10 cellular contexts compared by ENCODE assay signal in genomic region chrX:135066271-135066670, GRCh38. TPM values are rescaled to one million over a fixed set of nuclear protein-coding genes. Genes with fewer than 3 reads are reported as not detected.
DNase-seq lines count a peak whose midpoint lies in the region; ATAC-seq, FAIRE-seq and TF ChIP-seq lines count a peak whose summit lies in the region.
"Not testable (repeated sequence)": the region's sequence is repeated elsewhere in the genome, so short reads cannot be mapped to it uniquely, and the experiment has no call there.
"Had no signal": no experiment of that assay in that cellular context is flagged by ENCODE, and none has a peak within 500 bp of the region (broad histone marks: within the 10 kb centered on the region; RNA-seq: fewer than 3 reads in every experiment).

No MANE protein-coding gene starts in this region.

- H3K27me3 ChIP-seq in WERI-Rb-1 (ENCODE audit: insufficient read depth, low read depth, severe bottlenecking); left ventricle myocardium inferior (ENCODE audit: low read depth): not testable (repeated sequence)

- H3K27ac ChIP-seq in A549; WERI-Rb-1; left ventricle myocardium inferior (replicated peaks): not testable (repeated sequence)

- CTCF ChIA-PET in A549 (lab: Yijun Ruan, JAX) (interaction anchor here (1.5 to 1.6 kb wide), 2 partner anchors 10 to 20 kb away, joined by 3 to 4 read pairs; no protein-coding TSS in a partner anchor), GM10248 (lab: Yijun Ruan, JAX) (interaction anchor here (2.3 kb wide), 1 partner anchor 20 kb away, joined by 6 read pairs; no protein-coding TSS in a partner anchor)

- intact Hi-C loops in left ventricle myocardium inferior (cut with micrococcal nuclease) = not testable (repeated sequence)

- H3K36me3 Mint-ChIP-seq in nephron progenitor cell (ENCODE audit: low read depth) = not testable (repeated sequence)

- not testable (repeated sequence) for H3K4me2 ChIP-seq in A549

- not testable (repeated sequence) for H3K4me3 ChIP-seq in A549; WERI-Rb-1 (ENCODE audit: low read depth, low read length); choroid plexus epithelial cell (ENCODE audit: low read depth, low read length); left ventricle myocardium inferior

- TF ChIP-seq CTCF in A549 (IDR thresholded peaks at IDR 0.05) = not testable (repeated sequence)
- TF ChIP-seq CTCF in GM10248 (IDR thresholded peaks at IDR 0.05; ENCODE audit: control extremely low read depth, extremely low read depth, low read depth, missing control alignments) (peak; percentile 28), WERI-Rb-1 (IDR thresholded peaks at IDR 0.05; ENCODE audit: low read depth, low read length) (peak; percentile 26; the same call in 1 of the 2 replicates), choroid plexus epithelial cell (conservative IDR thresholded peaks at IDR 0.05; ENCODE audit: low read depth, low read length) (peak; percentile 52), left ventricle myocardium inferior (IDR thresholded peaks at IDR 0.05; ENCODE audit: borderline replicate concordance) (peak; percentile 56), nephron progenitor cell (IDR thresholded peaks at IDR 0.05) (peak; percentile 56)

- not testable (repeated sequence) for FAIRE-seq in A549 (lab: Jason Lieb, UNC)

- TF ChIP-seq EP300 in A549 (IDR thresholded peaks at IDR 0.05) = not testable (repeated sequence)

- 43% methylated on average over 6 of the region's 6 CpGs for WGBS in A549 (ENCODE audit: missing lambda C conversion rate)

- H3K4me1 ChIP-seq in A549, left ventricle myocardium inferior: not testable (repeated sequence)

- POLR2A ChIA-PET in A549 (lab: Yijun Ruan, JAX); GM10248 (lab: Yijun Ruan, JAX): not testable (repeated sequence)

- not testable (repeated sequence) for H3K36me3 ChIP-seq in WERI-Rb-1, left ventricle myocardium inferior

- TF ChIP-seq POLR2A in A549 (IDR thresholded peaks at IDR 0.05; ENCODE audit: low read length) = not testable (repeated sequence)

- not testable (repeated sequence) for H3K27ac Mint-ChIP-seq in nephron progenitor cell

- peaks cover 25% of the 10 kb centered on the region for H3K9me3 Mint-ChIP-seq in nephron progenitor cell

- TF ChIP-seq RAD21 in A549 (conservative IDR thresholded peaks at IDR 0.05 in 1 of 2, IDR thresholded peaks at IDR 0.05 in 1 of 2) = peak in 1 of 2 experiments; percentile 40; a peak in 2 of 5 replicates

- H3K4me1 Mint-ChIP-seq in nephron progenitor cell = not testable (repeated sequence)

- H3K9me3 ChIP-seq in A549; WERI-Rb-1 (ENCODE audit: severe bottlenecking); left ventricle myocardium inferior (replicated peaks): not testable (repeated sequence)

- H3K4me3 Mint-ChIP-seq in nephron progenitor cell = not testable (repeated sequence)

- ATAC-seq in A549 = not testable (repeated sequence)
- ATAC-seq in HG02852 (IDR thresholded peaks at IDR 0.05; ENCODE audit: unreplicated experiment) = peak; percentile 61

- peaks cover 15% of the 10 kb centered on the region for H3K27me3 Mint-ChIP-seq in nephron progenitor cell (ENCODE audit: low read depth, poor library complexity)

- DNase-seq in A549 (ENCODE audit: low read depth in 1 of 2, low spot score in 1 of 2) (peak in 1 of 2 experiments; percentile 40), NCI-H460 (ENCODE audit: extremely low read depth, low read depth) (peak; percentile 33), choroid plexus epithelial cell (ENCODE audit: low read depth) (peak; percentile 32), nephron progenitor cell (peak; percentile 23)
- not testable (repeated sequence) for DNase-seq in GM10248 (ENCODE audit: extremely low spot score); WERI-Rb-1; left ventricle myocardium inferior

TF ChIP-seq in A549, 52 proteins besides CTCF, POLR2A, EP300 and RAD21:
- 0 out of 3 replicates have a peak, but pooled peaks have one; percentile 8 for TF ChIP-seq SMC3 (IDR thresholded peaks at IDR 0.05)
TF ChIP-seq in A549: peak in this region for 1; not testable (repeated sequence) for 51.

RNA-seq across cellular contexts. Expression of gene RTL8A, which starts 14.3 kb away (rescaled TPM):
- polyA plus RNA-seq in A549 (2011; rRNA removed) = 74.8 and 142 TPM in 2 replicates
- 162 and 195 TPM in 2 replicates for polyA plus RNA-seq in A549 (2012; cell fraction: cytosol; rRNA removed)
- 111 and 124 TPM in 2 replicates for polyA plus RNA-seq in A549 (2012; cell fraction: nucleus; rRNA removed)
- 130 to 138 TPM (median 137 TPM) in 3 replicates for polyA plus RNA-seq in A549 (2017; fragmentation: RNase III; extraction: RNeasy Plus Mini Kit Qiagen cat#74134 plus additional on column Dnase treatment)
- polyA minus RNA-seq in A549 (2011; rRNA and poly(A)+ RNA removed) = 43.0 and 46.1 TPM in 2 replicates
- 50.8 and 51.8 TPM in 2 replicates for total RNA-seq in NCI-H460 (2014; rRNA removed; shearing (Covaris generic))
- 34.5 and 58.8 TPM in 2 replicates for polyA plus RNA-seq in NCI-H460 (2014; cell fraction: nucleus; rRNA removed)
- total RNA-seq in left ventricle myocardium inferior = 31.8 TPM

RNA-seq across cellular contexts. Expression of gene SMIM10L2B, which starts 32.2 kb away (rescaled TPM):
- polyA plus RNA-seq in A549 (2011; rRNA removed) (0.06 TPM in 1 of 2 replicates, not detected in the other), A549 (2017; fragmentation: RNase III; extraction: RNeasy Plus Mini Kit Qiagen cat#74134 plus additional on column Dnase treatment) (0.07 to 0.14 TPM (median 0.12 TPM) in 3 replicates)
- polyA plus RNA-seq in A549 (2012; cell fraction: cytosol; rRNA removed) = 0.04 and 0.06 TPM in 2 replicates
- 0.02 and 0.13 TPM in 2 replicates for polyA plus RNA-seq in A549 (2012; cell fraction: nucleus; rRNA removed)
- 0.15 and 0.33 TPM in 2 replicates for polyA minus RNA-seq in A549 (2011; rRNA and poly(A)+ RNA removed)
- not detected in 2 replicates for total RNA-seq in NCI-H460 (2014; rRNA removed; shearing (Covaris generic))
- not detected in 2 replicates for polyA plus RNA-seq in NCI-H460 (2014; cell fraction: nucleus; rRNA removed)
- 2.2 TPM for total RNA-seq in left ventricle myocardium inferior

RNA-seq across cellular contexts. Expression of gene RTL8C, which starts 34.1 kb away (rescaled TPM):
- polyA plus RNA-seq in A549 (2011; rRNA removed) (45.6 and 72.6 TPM in 2 replicates), A549 (2017; fragmentation: RNase III; extraction: RNeasy Plus Mini Kit Qiagen cat#74134 plus additional on column Dnase treatment) (109 to 123 TPM (median 109 TPM) in 3 replicates)
- 122 and 163 TPM in 2 replicates for polyA plus RNA-seq in A549 (2012; cell fraction: cytosol; rRNA removed)
- polyA plus RNA-seq in A549 (2012; cell fraction: nucleus; rRNA removed) = 159 and 185 TPM in 2 replicates
- 34.6 and 46.3 TPM in 2 replicates for polyA minus RNA-seq in A549 (2011; rRNA and poly(A)+ RNA removed)
- 42.8 and 44.0 TPM in 2 replicates for total RNA-seq in NCI-H460 (2014; rRNA removed; shearing (Covaris generic))
- 48.9 and 50.7 TPM in 2 replicates for polyA plus RNA-seq in NCI-H460 (2014; cell fraction: nucleus; rRNA removed)
- total RNA-seq in left ventricle myocardium inferior = 281 TPM

RNA-seq across cellular contexts. Expression of gene RTL8B, which starts 43.9 kb away (rescaled TPM):
- polyA plus RNA-seq in A549 (2011; rRNA removed) (3.7 and 6.0 TPM in 2 replicates), A549 (2017; fragmentation: RNase III; extraction: RNeasy Plus Mini Kit Qiagen cat#74134 plus additional on column Dnase treatment) (9.6 to 12.9 TPM (median 12.3 TPM) in 3 replicates)
- polyA plus RNA-seq in A549 (2012; cell fraction: cytosol; rRNA removed) = 6.0 and 8.7 TPM in 2 replicates
- polyA plus RNA-seq in A549 (2012; cell fraction: nucleus; rRNA removed) = 3.6 and 6.2 TPM in 2 replicates
- polyA minus RNA-seq in A549 (2011; rRNA and poly(A)+ RNA removed) = 2.8 and 2.9 TPM in 2 replicates
- total RNA-seq in NCI-H460 (2014; rRNA removed; shearing (Covaris generic)) = 0.07 TPM in 1 of 2 replicates, not detected in the other
- 0.31 TPM in 1 of 2 replicates, not detected in the other for polyA plus RNA-seq in NCI-H460 (2014; cell fraction: nucleus; rRNA removed)
- 14.8 TPM for total RNA-seq in left ventricle myocardium inferior

RNA-seq across cellular contexts. Expression of gene ETDB, which starts 54.1 kb away (rescaled TPM):
- polyA plus RNA-seq in A549 (2011; rRNA removed) (not detected in 2 replicates), A549 (2017; fragmentation: RNase III; extraction: RNeasy Plus Mini Kit Qiagen cat#74134 plus additional on column Dnase treatment) (not detected in 3 replicates)
- polyA plus RNA-seq in A549 (2012; cell fraction: cytosol; rRNA removed) = not detected in 2 replicates
- polyA plus RNA-seq in A549 (2012; cell fraction: nucleus; rRNA removed) = not detected in 2 replicates
- not detected in 2 replicates for polyA minus RNA-seq in A549 (2011; rRNA and poly(A)+ RNA removed)
- total RNA-seq in NCI-H460 (2014; rRNA removed; shearing (Covaris generic)) = not detected in 2 replicates
- polyA plus RNA-seq in NCI-H460 (2014; cell fraction: nucleus; rRNA removed) = not detected in 2 replicates
- total RNA-seq in left ventricle myocardium inferior = not detected
- total RNA-seq: gastrocnemius medialis, left ventricle myocardium superior had no signal
